In the genomic region with DNA sequence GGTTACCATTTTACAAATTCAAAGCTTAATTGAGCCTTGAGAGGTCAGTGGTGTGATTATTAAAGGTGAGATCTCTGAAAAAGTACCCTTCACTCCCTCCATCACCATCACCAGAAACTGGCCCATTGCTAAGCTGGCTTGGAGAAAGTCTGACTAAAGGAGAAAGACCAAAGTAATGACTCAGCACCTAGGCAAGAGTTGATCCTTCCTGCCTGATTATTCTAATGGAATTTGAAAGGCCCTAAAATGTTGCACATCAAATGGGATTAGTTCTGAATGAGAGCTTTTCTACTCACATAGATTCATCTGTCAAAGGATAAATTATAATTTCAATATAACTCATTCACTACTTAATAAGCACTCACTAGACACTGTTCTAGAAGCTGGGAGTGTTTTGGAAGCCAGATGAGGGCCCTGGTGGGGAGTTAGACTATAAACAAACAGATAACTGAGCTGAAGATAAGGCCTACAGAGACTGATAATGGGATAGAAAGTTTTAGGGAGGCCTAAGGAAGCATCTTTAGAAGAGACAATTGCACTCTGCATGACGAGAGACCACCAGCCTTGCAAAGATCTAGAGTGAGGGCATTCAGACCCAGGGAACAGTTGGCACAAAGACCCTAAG, we compare ENCODE assay signal across 13 cellular contexts.
DNase-seq lines count a peak whose midpoint lies in the region; ATAC-seq and TF ChIP-seq lines count a peak whose summit lies in the region.
"Had no signal": no experiment of that assay in that cellular context is flagged by ENCODE, and none has a peak within 500 bp of the region (broad histone marks: within the 10 kb centered on the region; RNA-seq: fewer than 3 reads in every experiment).

No MANE protein-coding gene starts in this region.

- H3K36me3 ChIP-seq in breast epithelium (no peaks in the 10 kb centered on the region), upper lobe of left lung (peaks cover under 1 to 80% (median 49%) of the 10 kb centered on the region in 4 donors)

- DNase-seq in MCF 10A (ENCODE audit: unreplicated experiment) (peak; percentile 24), breast epithelium (ENCODE audit: low spot score in 2 of 2) (no peak), amniotic epithelial cell (ENCODE audit: low read depth) (peak; percentile 71), immature natural killer cell (no peak), upper lobe of left lung (no peak), Kasumi-1 (lab: John Stamatoyannopoulos, UW) (no peak), HEK293T (ENCODE audit: extremely low spot score) (no peak)
- no peak for DNase-seq in activated CD8-positive, alpha-beta memory T cell treated with anti-CD3 and anti-CD28 coated beads for 24 hours
- DNase-seq: activated CD4-positive, alpha-beta T cell treated with anti-CD3 and anti-CD28 coated beads for 4 hours; AML-193 had no signal

- H3K36me3 Mint-ChIP-seq in MCF 10A (ENCODE audit: insufficient read depth, unreplicated experiment) (no peaks in the 10 kb centered on the region), immature natural killer cell (peaks cover 13 to 40% (median 20%) of the 10 kb centered on the region in 3 donors)

- intact Hi-C loops in MCF 10A (cut with micrococcal nuclease) (no loop called here), breast epithelium (cut with DNase I; ENCODE audit: low total_unique reads) (no loop called here)

- no peak for ATAC-seq in upper lobe of left lung (ENCODE audit: low FRiP score in 2 of 2)
- ATAC-seq: left lobe of liver, sciatic nerve had no signal

- H3K27ac ChIP-seq in breast epithelium: no peak overlapping the region
- H3K27ac ChIP-seq in upper lobe of left lung: peak overlapping the region; percentile 6 to 37 (median 30)
- H3K27ac ChIP-seq: SJSA1 had no signal

- TF ChIP-seq CTCF in MCF 10A (IDR thresholded peaks at IDR 0.05; ENCODE audit: unreplicated experiment): no peak
- no peak for TF ChIP-seq CTCF in breast epithelium (IDR thresholded peaks at IDR 0.05)
- no peak for TF ChIP-seq CTCF in upper lobe of left lung (IDR thresholded peaks at IDR 0.05)

- no peak for TF ChIP-seq EP300 in upper lobe of left lung (IDR thresholded peaks at IDR 0.05)

- WGBS in upper lobe of left lung, 2 donors: 80 to 90% methylated on average over 1 of the region's 1 CpG

- no TSS peak for BruUV-seq in MCF 10A (replicated peaks; lab: Mats Ljungman, UMichigan)

- H3K4me3 Mint-ChIP-seq in MCF 10A (ENCODE audit: unreplicated experiment) (no peak overlapping the region), immature natural killer cell (no peak overlapping the region)

- peaks cover 26% of the 10 kb centered on the region for H3K4me1 Mint-ChIP-seq in MCF 10A (ENCODE audit: insufficient read depth, unreplicated experiment)
- peaks cover 8 to 15% of the 10 kb centered on the region in 2 donors for H3K4me1 Mint-ChIP-seq in immature natural killer cell

- H3K9me3 ChIP-seq in breast epithelium (no peaks in the 10 kb centered on the region), upper lobe of left lung (no peaks in the 10 kb centered on the region)
- H3K9me3 ChIP-seq: SJSA1 had no signal

- H3K9me3 Mint-ChIP-seq in MCF 10A (ENCODE audit: unreplicated experiment): no peaks in the 10 kb centered on the region
- H3K9me3 Mint-ChIP-seq in immature natural killer cell: no peaks in the 10 kb centered on the region

- POLR2A ChIA-PET in MCF 10A (lab: Yijun Ruan, JAX): interaction anchor here (1.0 to 4.7 kb wide), 2 partner anchors 31 to 505 kb away, joined by 4 to 40 read pairs; no protein-coding TSS in a partner anchor
- POLR2A ChIA-PET in HEK293T (lab: Yijun Ruan, JAX): no interaction called here

- H3K27me3 ChIP-seq in breast epithelium (no peaks in the 10 kb centered on the region), upper lobe of left lung (no peaks in the 10 kb centered on the region)
- H3K27me3 ChIP-seq: SJSA1 had no signal

- CTCF ChIA-PET in MCF 10A (lab: Yijun Ruan, JAX): interaction anchor here (0.6 to 3.8 kb wide), 9 partner anchors 22 to 1152 kb away, joined by 3 to 23 read pairs (median 3); no protein-coding TSS in a partner anchor
- CTCF ChIA-PET in HEK293T (lab: Yijun Ruan, JAX): interaction anchor here (0.6 kb wide), 1 partner anchor 18 kb away, joined by 4 read pairs; no protein-coding TSS in a partner anchor

- no peak overlapping the region for H3K27ac Mint-ChIP-seq in MCF 10A (ENCODE audit: low read depth, unreplicated experiment)
- peak overlapping the region; percentile 40 to 67 (median 60) for H3K27ac Mint-ChIP-seq in immature natural killer cell

- TF ChIP-seq POLR2A in breast epithelium (IDR thresholded peaks at IDR 0.05) (no peak), upper lobe of left lung (IDR thresholded peaks at IDR 0.05) (no peak)

- peaks cover 0 to 7% of the 10 kb centered on the region in 2 donors for H3K4me1 ChIP-seq in breast epithelium
- H3K4me1 ChIP-seq in upper lobe of left lung: peaks cover 0 to 19% (median 11%) of the 10 kb centered on the region in 4 donors

- no peak overlapping the region for H3K4me3 ChIP-seq in breast epithelium
- H3K4me3 ChIP-seq in upper lobe of left lung: no peak overlapping the region
- H3K4me3 ChIP-seq: SJSA1 had no signal

- no peaks in the 10 kb centered on the region for H3K27me3 Mint-ChIP-seq in MCF 10A (ENCODE audit: insufficient read depth, unreplicated experiment)
- H3K27me3 Mint-ChIP-seq in immature natural killer cell (ENCODE audit: low read depth in 3 of 3): peaks cover 0 to 5% (median 3%) of the 10 kb centered on the region in 3 donors

TF ChIP-seq in HEK293T, 16 proteins besides CTCF, POLR2A, EP300 and RAD21:
- TF ChIP-seq HDGF (IDR thresholded peaks at IDR 0.05; ENCODE audit: borderline replicate concordance): no peak
- no peak for TF ChIP-seq ZNF384 (IDR thresholded peaks at IDR 0.05)
- TF ChIP-seq SUZ12 (IDR thresholded peaks at IDR 0.05): no peak
- no peak for TF ChIP-seq LEF1 (IDR thresholded peaks at IDR 0.05; ENCODE audit: borderline replicate concordance)
- TF ChIP-seq NFRKB (IDR thresholded peaks at IDR 0.05): no peak
- TF ChIP-seq PKNOX1 (IDR thresholded peaks at IDR 0.05): no peak
- no peak for TF ChIP-seq SP1 (IDR thresholded peaks at IDR 0.05)
- TF ChIP-seq ELF4 (IDR thresholded peaks at IDR 0.05): no peak
- TF ChIP-seq CTBP1 (IDR thresholded peaks at IDR 0.05; ENCODE audit: borderline replicate concordance): no peak
- TF ChIP-seq ARNT (IDR thresholded peaks at IDR 0.05): no peak
- no peak for TF ChIP-seq FOXA1 (IDR thresholded peaks at IDR 0.05)
- no peak for TF ChIP-seq FOXM1 (IDR thresholded peaks at IDR 0.05; ENCODE audit: borderline replicate concordance)
- no peak for TF ChIP-seq BHLHE40 (IDR thresholded peaks at IDR 0.05; ENCODE audit: borderline replicate concordance)
- no peak for TF ChIP-seq L3MBTL2 (conservative IDR thresholded peaks at IDR 0.05)
- no peak for TF ChIP-seq FOXK2 (IDR thresholded peaks at IDR 0.05)
- no peak for TF ChIP-seq TARDBP (IDR thresholded peaks at IDR 0.05)

Comparison
In these comparisons a context has a peak if more than half of its experiments do, and no peak if none do; other contexts are left out.
1. DNase-seq: peak in MCF 10A (single experiment) and amniotic epithelial cell (single experiment); none in breast epithelium (0 of 2), immature natural killer cell (0 of 3), upper lobe of left lung (0 of 2), Kasumi-1 (0 of 2), HEK293T (single experiment) and activated CD8-positive, alpha-beta memory T cell treated with anti-CD3 and anti-CD28 coated beads for 24 hours (single experiment).
2. H3K27ac ChIP-seq: peak in upper lobe of left lung (4 of 4); none in breast epithelium (0 of 2).